ENCODE assay signal across 28 cellular contexts in the genomic region with DNA sequence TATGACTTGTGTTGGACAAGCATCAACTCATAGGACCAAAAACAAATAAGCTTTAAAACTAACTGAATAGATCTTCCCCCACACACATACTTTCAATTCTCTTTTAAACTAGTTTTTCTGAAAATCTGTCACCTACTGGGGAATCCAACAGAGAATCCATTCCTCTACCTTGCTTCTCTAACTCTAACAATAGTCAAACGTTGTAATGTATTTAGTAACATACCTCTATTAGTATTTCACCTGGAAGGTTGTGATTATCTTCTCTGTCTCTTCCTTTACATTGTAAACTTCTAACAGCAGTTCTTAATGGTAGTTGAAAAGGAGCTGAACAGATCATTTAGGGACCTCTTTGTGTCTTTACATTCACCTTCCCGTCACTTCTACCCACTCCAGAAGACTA.
"Had no signal": no experiment of that assay in that cellular context is flagged by ENCODE, and none has a peak within 500 bp of the region (broad histone marks: within the 10 kb centered on the region; RNA-seq: fewer than 3 reads in every experiment).

No MANE protein-coding gene starts in this region.

- H3K27me3 Mint-ChIP-seq: stimulated activated memory B cell treated with anti-CD40 and anti-IgM and Interleukin-4, amounts not matched to agents 10 μg/mL and 1 μg/mL and 100 μg/mL, for 72 hours; stimulated activated naive B cell treated with anti-CD40 and anti-IgM and Interleukin-4, amounts not matched to agents 10 μg/mL and 1 μg/mL and 100 μg/mL, for 72 hours; stimulated activated naive CD8-positive, alpha-beta T cell treated with anti-CD3 and anti-CD28 coated beads, Interleukin-15, amount 100 ng/mL, for 72 hours; stimulated activated naive CD8-positive, alpha-beta T cell treated with anti-CD3 and anti-CD28 coated beads, Interleukin-15, Interleukin-2, amounts not matched to agents 100 ng/mL and 50 ng/mL, for 24 hours had no signal

- ATAC-seq: stimulated activated effector memory CD8-positive, alpha-beta T cell treated with anti-CD3 and anti-CD28 coated beads, Interleukin-12 subunit alpha, Interleukin-12 subunit beta, amount 100 ng/mL, for 72 hours; stimulated activated memory B cell treated with anti-CD40 and anti-IgM and Interleukin-4, amounts not matched to agents 10 μg/mL and 1 μg/mL and 100 μg/mL, for 72 hours; stimulated activated naive B cell treated with anti-CD40 and anti-IgM and Interleukin-4, amounts not matched to agents 10 μg/mL and 1 μg/mL and 100 μg/mL, for 72 hours; stimulated activated naive CD8-positive, alpha-beta T cell treated with anti-CD3 and anti-CD28 coated beads, Interleukin-15, amount 100 ng/mL, for 72 hours; stimulated activated naive CD8-positive, alpha-beta T cell treated with anti-CD3 and anti-CD28 coated beads, Interleukin-15, Interleukin-2, amounts not matched to agents 100 U/mL and 50 U/mL, for 24 hours; upper lobe of right lung had no signal

- H3K4me1 Mint-ChIP-seq: stimulated activated effector memory CD8-positive, alpha-beta T cell treated with anti-CD3 and anti-CD28 coated beads, Interleukin-12 subunit alpha, Interleukin-12 subunit beta, amount 100 ng/mL, for 72 hours; stimulated activated memory B cell treated with anti-CD40 and anti-IgM and Interleukin-4, amounts not matched to agents 10 μg/mL and 1 μg/mL and 100 μg/mL, for 72 hours; stimulated activated naive B cell treated with anti-CD40 and anti-IgM and Interleukin-4, amounts not matched to agents 10 μg/mL and 1 μg/mL and 100 μg/mL, for 72 hours; stimulated activated naive CD8-positive, alpha-beta T cell treated with anti-CD3 and anti-CD28 coated beads, Interleukin-15, amount 100 ng/mL, for 72 hours had no signal

- H3K4me3 Mint-ChIP-seq: stimulated activated effector memory CD8-positive, alpha-beta T cell treated with anti-CD3 and anti-CD28 coated beads, Interleukin-12 subunit alpha, Interleukin-12 subunit beta, amount 100 ng/mL, for 72 hours; stimulated activated memory B cell treated with anti-CD40 and anti-IgM and Interleukin-4, amounts not matched to agents 10 μg/mL and 1 μg/mL and 100 μg/mL, for 72 hours; stimulated activated naive B cell treated with anti-CD40 and anti-IgM and Interleukin-4, amounts not matched to agents 10 μg/mL and 1 μg/mL and 100 μg/mL, for 72 hours; stimulated activated naive CD8-positive, alpha-beta T cell treated with anti-CD3 and anti-CD28 coated beads, Interleukin-15, amount 100 ng/mL, for 72 hours; stimulated activated naive CD8-positive, alpha-beta T cell treated with anti-CD3 and anti-CD28 coated beads, Interleukin-15, Interleukin-2, amounts not matched to agents 100 ng/mL and 50 ng/mL, for 24 hours; type B pancreatic cell had no signal

- H3K9me3 ChIP-seq: stomach, suprapubic skin, testis, thoracic aorta, thyroid gland, tibial artery, tibial nerve, transverse colon, upper lobe of left lung, upper lobe of right lung, uterus, vagina had no signal

- H3K4me1 ChIP-seq: stomach, suprapubic skin, testis, thyroid gland, tibial artery, tibial nerve, transverse colon, upper lobe of left lung, upper lobe of right lung, uterus, vagina had no signal

- H3K27ac ChIP-seq: stomach, suprapubic skin, testis, thoracic aorta, thyroid gland, tibial artery, tibial nerve, transverse colon, upper lobe of left lung, upper lobe of right lung, uterus, vagina had no signal

- H3K36me3 Mint-ChIP-seq: stimulated activated effector memory CD8-positive, alpha-beta T cell treated with anti-CD3 and anti-CD28 coated beads, Interleukin-12 subunit alpha, Interleukin-12 subunit beta, amount 100 ng/mL, for 72 hours; stimulated activated memory B cell treated with anti-CD40 and anti-IgM and Interleukin-4, amounts not matched to agents 10 μg/mL and 1 μg/mL and 100 μg/mL, for 72 hours; stimulated activated naive B cell treated with anti-CD40 and anti-IgM and Interleukin-4, amounts not matched to agents 10 μg/mL and 1 μg/mL and 100 μg/mL, for 72 hours; type B pancreatic cell had no signal

- H3K27me3 ChIP-seq: stomach, suprapubic skin, testis, thyroid gland, tibial nerve, transverse colon, upper lobe of left lung, upper lobe of right lung, uterus, vagina had no signal

- H3K9me3 Mint-ChIP-seq: stimulated activated memory B cell treated with anti-CD40 and anti-IgM and Interleukin-4, amounts not matched to agents 10 μg/mL and 1 μg/mL and 100 μg/mL, for 72 hours; stimulated activated naive B cell treated with anti-CD40 and anti-IgM and Interleukin-4, amounts not matched to agents 10 μg/mL and 1 μg/mL and 100 μg/mL, for 72 hours; stimulated activated naive CD8-positive, alpha-beta T cell treated with anti-CD3 and anti-CD28 coated beads, Interleukin-15, Interleukin-2, amounts not matched to agents 100 ng/mL and 50 ng/mL, for 24 hours; type B pancreatic cell had no signal

- DNase-seq: stimulated activated CD4-positive, alpha-beta T cell treated with anti-CD3 and anti-CD28 coated beads, Interleukin-2, amount 100 ng/mL, for 48 hours; stimulated activated CD4-positive, alpha-beta T cell treated with anti-CD3 and anti-CD28 coated beads, Interleukin-4, amount 100 ng/mL, for 1 hour; stimulated activated CD4-positive, alpha-beta T cell treated with anti-CD3 and anti-CD28 coated beads, Interleukin-4, amount 100 ng/mL, for 24 hours; stimulated activated CD4-positive, alpha-beta T cell treated with anti-CD3 and anti-CD28 coated beads, Interleukin-4, amount 100 ng/mL, for 4 hours; stimulated activated CD8-positive, alpha-beta memory T cell treated with anti-CD3 and anti-CD28 coated beads, Interleukin-4, amount 100 ng/mL, for 48 hours; stimulated activated naive B cell treated with anti-CD40 and anti-IgM and Interleukin-4, amounts not matched to agents 10 μg/mL and 1 μg/mL and 100 μg/mL, for 72 hours; stimulated activated naive CD4-positive, alpha-beta T cell; stimulated activated naive CD4-positive, alpha-beta T cell treated with Interleukin-2 at 50 U/mL for 16 hours; stimulated activated naive CD8-positive, alpha-beta T cell treated with anti-CD3 and anti-CD28 coated beads, Interleukin-15, amount 100 ng/mL, for 72 hours; stimulated activated naive CD8-positive, alpha-beta T cell treated with anti-CD3 and anti-CD28 coated beads, Interleukin-15, Interleukin-2, amounts not matched to agents 100 U/mL and 50 U/mL, for 24 hours; stomach; substantia nigra; testis; thyroid gland; tibial artery; transverse colon; trophoblast cell; upper lobe of left lung; upper lobe of right lung; uterus had no signal

- H3K36me3 ChIP-seq: stomach, suprapubic skin, thoracic aorta, thyroid gland, tibial artery, tibial nerve, transverse colon, upper lobe of left lung, upper lobe of right lung, uterus, vagina had no signal

- H3K27ac Mint-ChIP-seq: stimulated activated effector memory CD8-positive, alpha-beta T cell treated with anti-CD3 and anti-CD28 coated beads, Interleukin-12 subunit alpha, Interleukin-12 subunit beta, amount 100 ng/mL, for 72 hours; stimulated activated memory B cell treated with anti-CD40 and anti-IgM and Interleukin-4, amounts not matched to agents 10 μg/mL and 1 μg/mL and 100 μg/mL, for 72 hours; stimulated activated naive B cell treated with anti-CD40 and anti-IgM and Interleukin-4, amounts not matched to agents 10 μg/mL and 1 μg/mL and 100 μg/mL, for 72 hours; stimulated activated naive CD8-positive, alpha-beta T cell treated with anti-CD3 and anti-CD28 coated beads, Interleukin-15, amount 100 ng/mL, for 72 hours; stimulated activated naive CD8-positive, alpha-beta T cell treated with anti-CD3 and anti-CD28 coated beads, Interleukin-15, Interleukin-2, amounts not matched to agents 100 ng/mL and 50 ng/mL, for 24 hours; type B pancreatic cell had no signal

- H3K4me3 ChIP-seq: stomach, suprapubic skin, testis, thoracic aorta, thyroid gland, tibial artery, tibial nerve, transverse colon, upper lobe of left lung, upper lobe of right lung, uterus, vagina had no signal
